ENCODE assay signal across 7 cellular contexts in the genomic region with DNA sequence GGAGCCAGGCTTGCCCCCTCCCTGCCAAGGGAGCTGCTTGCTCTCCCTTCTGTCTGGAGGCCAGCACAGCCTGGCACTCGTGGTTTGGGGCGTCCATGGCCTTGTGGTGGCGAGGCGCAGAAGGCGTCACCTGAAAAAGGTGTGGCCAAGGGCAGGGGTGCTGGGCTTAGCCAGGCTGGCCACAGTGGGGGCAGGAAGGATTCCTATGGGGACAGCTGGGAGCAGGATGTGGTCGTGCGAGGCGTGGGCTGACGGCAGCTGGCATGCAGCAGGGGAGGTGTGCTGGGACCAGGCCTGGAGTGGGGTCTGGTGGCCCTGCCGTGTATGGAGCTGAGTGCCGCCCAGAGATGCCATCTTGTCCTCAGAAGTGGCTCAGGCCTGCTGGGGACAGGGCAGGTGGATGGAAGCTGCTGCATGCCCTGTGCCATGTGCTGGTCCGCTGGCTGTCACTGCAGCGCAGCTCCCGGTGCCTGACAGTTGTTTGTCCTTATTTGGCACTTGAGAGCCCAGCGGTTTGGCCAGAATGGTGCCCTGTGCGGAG. TPM values are rescaled to one million over a fixed set of nuclear protein-coding genes. Genes with fewer than 3 reads are reported as not detected.
DNase-seq lines count a peak whose midpoint lies in the region; ATAC-seq and TF ChIP-seq lines count a peak whose summit lies in the region.

No MANE protein-coding gene starts in this region.

- TF ChIP-seq CTCF in NB4 (IDR thresholded peaks at IDR 0.05; ENCODE audit: low read depth, low read length) (no peak), gastrocnemius medialis (IDR thresholded peaks at IDR 0.05 in 4 of 5, conservative IDR thresholded peaks at IDR 0.05 in 1 of 5) (no peak), GM10248 (IDR thresholded peaks at IDR 0.05; ENCODE audit: control extremely low read depth, extremely low read depth, low read depth, missing control alignments) (no peak)

- peak overlapping the region; percentile 68 for H3K27ac Mint-ChIP-seq in dendritic cell treated with granulocyte-macrophage colony-stimulating factor and Interleukin-4, amounts not matched to agents 40 ng/mL and 50 ng/mL, for 4 days

- H3K36me3 ChIP-seq in gastrocnemius medialis = no peaks in the 10 kb centered on the region

- DNase-seq in Daoy (ENCODE audit: low read depth) (peak; percentile 45), NB4 (ENCODE audit: low read depth) (peak; percentile 66), gastrocnemius medialis (no peak), GM10248 (ENCODE audit: extremely low spot score) (no peak)
- DNase-seq in stimulated activated naive CD4-positive, alpha-beta T cell (lab: John Stamatoyannopoulos, UW) = no peak
- DNase-seq in stimulated activated CD4-positive, alpha-beta T cell treated with anti-CD3 and anti-CD28 coated beads, Interleukin-12 subunit alpha, Interleukin-12 subunit beta, amount 100 ng/mL, for 4 hours = no peak

- intact Hi-C loops in dendritic cell treated with granulocyte-macrophage colony-stimulating factor and Interleukin-4, amounts not matched to agents 40 ng/mL and 50 ng/mL, for 4 days (cut with micrococcal nuclease) = no loop called here
- intact Hi-C loops in gastrocnemius medialis (cut with DNase I; ENCODE audit: low total_unique reads) = no loop called here

- no peaks in the 10 kb centered on the region for H3K9me3 ChIP-seq in gastrocnemius medialis

- H3K36me3 Mint-ChIP-seq in dendritic cell treated with granulocyte-macrophage colony-stimulating factor and Interleukin-4, amounts not matched to agents 40 ng/mL and 50 ng/mL, for 4 days (ENCODE audit: low read depth) = peaks cover 97% of the 10 kb centered on the region

- CTCF ChIA-PET in GM10248 (lab: Yijun Ruan, JAX) = interaction anchor here (3.0 to 44.4 kb wide), 4 partner anchors 9 to 31 kb away, joined by 16 to 1216 read pairs (median 36); partner anchors contain the start of gene SH2B3

- in situ Hi-C loops in gastrocnemius medialis (cut with MboI; ENCODE audit: low sequenced_read_pairs in 4 of 4) = no loop called here

- H3K27ac ChIP-seq in gastrocnemius medialis = peak overlapping the region; percentile 72 to 89 (median 78)

- peaks cover 98% of the 10 kb centered on the region for H3K4me1 Mint-ChIP-seq in dendritic cell treated with granulocyte-macrophage colony-stimulating factor and Interleukin-4, amounts not matched to agents 40 ng/mL and 50 ng/mL, for 4 days (ENCODE audit: low read depth)

- peaks cover 50 to 65% of the 10 kb centered on the region in 2 donors for H3K4me1 ChIP-seq in gastrocnemius medialis

- TF ChIP-seq POLR2A in NB4 (IDR thresholded peaks at IDR 0.05; ENCODE audit: extremely low read depth, insufficient read length) = no peak
- no peak for TF ChIP-seq POLR2A in gastrocnemius medialis (IDR thresholded peaks at IDR 0.05)

- H3K27me3 ChIP-seq in gastrocnemius medialis = no peaks in the 10 kb centered on the region

- H3K4me3 Mint-ChIP-seq in dendritic cell treated with granulocyte-macrophage colony-stimulating factor and Interleukin-4, amounts not matched to agents 40 ng/mL and 50 ng/mL, for 4 days = peak overlapping the region; percentile 37

- H3K27me3 Mint-ChIP-seq in dendritic cell treated with granulocyte-macrophage colony-stimulating factor and Interleukin-4, amounts not matched to agents 40 ng/mL and 50 ng/mL, for 4 days = no peaks in the 10 kb centered on the region

- POLR2A ChIA-PET in GM10248 (lab: Yijun Ruan, JAX) = interaction anchor here (0.7 to 2.2 kb wide), 5 partner anchors 9 to 32 kb away, joined by 3 to 16 read pairs (median 5); no protein-coding TSS in a partner anchor

- no peaks in the 10 kb centered on the region for H3K9me3 Mint-ChIP-seq in dendritic cell treated with granulocyte-macrophage colony-stimulating factor and Interleukin-4, amounts not matched to agents 40 ng/mL and 50 ng/mL, for 4 days

- ATAC-seq in gastrocnemius medialis = no peak

- H3K4me3 ChIP-seq in NB4 (ENCODE audit: low read depth, low read length) (no peak overlapping the region), gastrocnemius medialis (no peak overlapping the region)

RNA-seq across cellular contexts. Expression of gene SH2B3, which starts 30.0 kb away (rescaled TPM):
- 28.7 and 41.9 TPM in 2 replicates for total RNA-seq in Daoy (2014; rRNA removed; shearing (Covaris generic))
- 10 to 100 TPM; 10.4 to 20.0 (median 15.5) TPM for total RNA-seq in gastrocnemius medialis

Comparison
In these comparisons a context has a peak if more than half of its experiments do, and no peak if none do; other contexts are left out.
1. DNase-seq: peak in Daoy (single experiment) and NB4 (single experiment); none in gastrocnemius medialis (0 of 2), stimulated activated naive CD4-positive, alpha-beta T cell (0 of 6), stimulated activated CD4-positive, alpha-beta T cell treated with anti-CD3 and anti-CD28 coated beads, Interleukin-12 subunit alpha, Interleukin-12 subunit beta, amount 100 ng/mL, for 4 hours (single experiment) and GM10248 (single experiment).